8 cellular contexts compared by ENCODE assay signal in genomic region chr7:72744244-72744931, GRCh38.
DNase-seq lines count a peak whose midpoint lies in the region; ATAC-seq and TF ChIP-seq lines count a peak whose summit lies in the region.
"Not testable (repeated sequence)": the region's sequence is repeated elsewhere in the genome, so short reads cannot be mapped to it uniquely, and the experiment has no call there.

No MANE protein-coding gene starts in this region.

- intact Hi-C loops in ovary (cut with DNase I); vagina (cut with DNase I): not testable (repeated sequence)

- peak; percentile 51 for ATAC-seq in GM19351 (IDR thresholded peaks at IDR 0.05; ENCODE audit: unreplicated experiment)

- not testable (repeated sequence) for TF ChIP-seq POLR2A in ovary (IDR thresholded peaks at IDR 0.05); vagina (IDR thresholded peaks at IDR 0.05)

- H3K4me1 ChIP-seq in ovary (ENCODE audit: insufficient read depth); vagina: not testable (repeated sequence)

- H3K4me3 ChIP-seq in ovary (peak overlapping the region; percentile 17), vagina (peak overlapping the region; percentile 13 to 40)

- WGBS in ovary, 3 donors, result 5 to 25% (median 9%) methylated on average over 10 of the region's 10 CpGs

- TF ChIP-seq CTCF in AG09319 (IDR thresholded peaks at IDR 0.05; ENCODE audit: low read depth, low read length); ovary (IDR thresholded peaks at IDR 0.05); vagina (IDR thresholded peaks at IDR 0.05): not testable (repeated sequence)

- not testable (repeated sequence) for H3K9me3 ChIP-seq in ovary, vagina

- H3K27ac ChIP-seq in ovary (peak overlapping the region in 1 of 2 donors; percentile 27), vagina (peak overlapping the region; percentile 27)

- H3K27me3 ChIP-seq in ovary, vagina: not testable (repeated sequence)

- peak; percentile 57 for DNase-seq in AG09319 (ENCODE audit: extremely low read depth, low read depth)
- DNase-seq in NCI-H226, result peak; percentile 51
- DNase-seq in astrocyte of the hippocampus (ENCODE audit: low read depth, low spot score), result peak; percentile 4
- peak; percentile 85 for DNase-seq in fibroblast of gingiva (ENCODE audit: low read depth)
- peak; percentile 89 for DNase-seq in iris pigment epithelial cell (ENCODE audit: low read depth)
- DNase-seq in ovary, result peak in 1 of 5 donors; percentile 40
- not testable (repeated sequence) for DNase-seq in vagina (ENCODE audit: extremely low spot score in 2 of 2)

- not testable (repeated sequence) for H3K36me3 ChIP-seq in ovary, vagina

- not testable (repeated sequence) for TF ChIP-seq EP300 in ovary (IDR thresholded peaks at IDR 0.05)
